In genomic region chrX:2863646-2864045, GRCh38 we compare ENCODE assay signal across 23 cellular contexts. TPM values are rescaled to one million over a fixed set of nuclear protein-coding genes. Genes with fewer than 3 reads are reported as not detected.
DNase-seq lines count a peak whose midpoint lies in the region; ATAC-seq and TF ChIP-seq lines count a peak whose summit lies in the region.
"Had no signal": no experiment of that assay in that cellular context is flagged by ENCODE, and none has a peak within 500 bp of the region (broad histone marks: within the 10 kb centered on the region; RNA-seq: fewer than 3 reads in every experiment).

No MANE protein-coding gene starts in this region.

- DNase-seq in AG10803 (ENCODE audit: low read depth): peak; percentile 31
- peak; percentile 62 for DNase-seq in endodermal cell
- DNase-seq in mesothelial cell of epicardium (ENCODE audit: low spot score in 2 of 2, unreplicated experiment in 2 of 2): no peak
- no peak for DNase-seq in HuH-7.5 (ENCODE audit: low spot score)
- no peak for DNase-seq in osteoblast (ENCODE audit: insufficient read length, low spot score, missing footprints)
- no peak for DNase-seq in activated CD4-positive, alpha-beta T cell treated with anti-CD3 and anti-CD28 coated beads for 36 hours
- no peak for DNase-seq in NCI-H146 (lab: John Stamatoyannopoulos, UW)
- DNase-seq: activated naive CD4-positive, alpha-beta T cell; activated T-cell treated with anti-CD3 and anti-CD28 coated beads for 4 hours; AML-193; DMS79 treated with DMSO at 0.1 percent for 48 hours; hypothalamus; left cardiac atrium; NCI-H1092 treated with DMSO at 0.1 percent for 48 hours; NCI-H2107; NCI-H524 treated with DMSO at 0.1 percent for 48 hours; nucleus accumbens; retina; T-helper 1 cell had no signal

- H3K36me3 Mint-ChIP-seq in endodermal cell (ENCODE audit: low read depth) (peaks cover 76% of the 10 kb centered on the region), mesothelial cell of epicardium (peaks cover 51% of the 10 kb centered on the region)
- H3K36me3 Mint-ChIP-seq in activated CD4-positive, alpha-beta T cell treated with anti-CD3 and anti-CD28 coated beads for 36 hours (ENCODE audit: low read depth): no peaks in the 10 kb centered on the region
- H3K36me3 Mint-ChIP-seq: stimulated activated effector memory CD8-positive, alpha-beta T cell treated with anti-CD3 and anti-CD28 coated beads, Interleukin-12 subunit alpha, Interleukin-12 subunit beta, amount 100 ng/mL, for 72 hours had no signal

- CTCF ChIA-PET in activated CD4-positive, alpha-beta T cell treated with anti-CD3 and anti-CD28 coated beads for 36 hours (lab: Charles Lee): no interaction called here

- no peak for TF ChIP-seq CTCF in AG10803 (conservative IDR thresholded peaks at IDR 0.05; ENCODE audit: low read length)
- TF ChIP-seq CTCF in endodermal cell (conservative IDR thresholded peaks at IDR 0.05): no peak
- no peak for TF ChIP-seq CTCF in mesothelial cell of epicardium (IDR thresholded peaks at IDR 0.05; ENCODE audit: unreplicated experiment)
- TF ChIP-seq CTCF in osteoblast (IDR thresholded peaks at IDR 0.05; ENCODE audit: extremely low read depth, low read depth, low read length): no peak

- H3K9ac ChIP-seq in HUES64 (ENCODE audit: low read depth, low read length) (no peak overlapping the region), endodermal cell (ENCODE audit: extremely low read depth, low read length, poor library complexity, severe bottlenecking) (no peak overlapping the region)

- H3K79me2 ChIP-seq in osteoblast (ENCODE audit: insufficient read depth, low read length): no peaks in the 10 kb centered on the region

- intact Hi-C loops in activated CD4-positive, alpha-beta T cell treated with anti-CD3 and anti-CD28 coated beads for 36 hours (cut with DNase I, micrococcal nuclease): no loop called here

- H3K27me3 ChIP-seq in HUES64 (ENCODE audit: insufficient read depth, low read length): no peaks in the 10 kb centered on the region
- no peaks in the 10 kb centered on the region for H3K27me3 ChIP-seq in endodermal cell (ENCODE audit: control insufficient read depth, insufficient read depth, low read length, poor library complexity, severe bottlenecking)
- H3K27me3 ChIP-seq in osteoblast (ENCODE audit: insufficient read depth, low read length): no peaks in the 10 kb centered on the region
- H3K27me3 ChIP-seq: ascending aorta had no signal

- peaks cover 62% of the 10 kb centered on the region for H3K36me3 ChIP-seq in HUES64 (ENCODE audit: insufficient read depth, low read length)
- peaks cover 56% of the 10 kb centered on the region for H3K36me3 ChIP-seq in endodermal cell (ENCODE audit: control insufficient read depth, insufficient read depth, low read length)
- H3K36me3 ChIP-seq in osteoblast (ENCODE audit: insufficient read depth, low read length): no peaks in the 10 kb centered on the region
- H3K36me3 ChIP-seq: ascending aorta had no signal

- no peaks in the 10 kb centered on the region for H3K27me3 Mint-ChIP-seq in endodermal cell (ENCODE audit: insufficient read depth)
- H3K27me3 Mint-ChIP-seq in mesothelial cell of epicardium (ENCODE audit: low read depth): no peaks in the 10 kb centered on the region
- H3K27me3 Mint-ChIP-seq in activated CD4-positive, alpha-beta T cell treated with anti-CD3 and anti-CD28 coated beads for 36 hours: no peaks in the 10 kb centered on the region

- H3K27ac ChIP-seq in HUES64 (ENCODE audit: low read depth, low read length) (0 out of 2 replicates have a peak overlapping the region, but pooled peaks have one; percentile 18), endodermal cell (ENCODE audit: low read depth, low read length) (no peak overlapping the region), osteoblast (ENCODE audit: low read depth, low read length) (no peak overlapping the region)
- H3K27ac ChIP-seq: ascending aorta had no signal

- H4K20me1 ChIP-seq in osteoblast (ENCODE audit: insufficient read depth, low read length): no peaks in the 10 kb centered on the region

- H3K4me3 ChIP-seq in AG10803 (ENCODE audit: low read length): no peak overlapping the region
- H3K4me3 ChIP-seq in HUES64 (ENCODE audit: low read length): no peak overlapping the region
- H3K4me3 ChIP-seq in endodermal cell (ENCODE audit: low read length): no peak overlapping the region
- no peak overlapping the region for H3K4me3 ChIP-seq in osteoblast (ENCODE audit: insufficient read depth, low read length)
- H3K4me3 ChIP-seq: ascending aorta had no signal

- no peak for ATAC-seq in activated CD4-positive, alpha-beta T cell treated with anti-CD3 and anti-CD28 coated beads for 36 hours
- ATAC-seq: left cardiac atrium; Right ventricle myocardium inferior; stimulated activated effector memory CD8-positive, alpha-beta T cell treated with anti-CD3 and anti-CD28 coated beads, Interleukin-12 subunit alpha, Interleukin-12 subunit beta, amount 100 ng/mL, for 72 hours had no signal

- WGBS in HUES64: 70% methylated on average over 6 of the region's 6 CpGs
- WGBS in endodermal cell (ENCODE audit: insufficient coverage in 1 of 2, insufficient read length in 1 of 2), 2 experiments: 43 to 88% methylated on average over 5 to 6 of the region's 6 CpGs

- H3K4me1 ChIP-seq in HUES64 (ENCODE audit: insufficient read depth, low read length) (no peaks in the 10 kb centered on the region), endodermal cell (ENCODE audit: control insufficient read depth, insufficient read depth, low read length) (no peaks in the 10 kb centered on the region), osteoblast (ENCODE audit: insufficient read depth, low read length) (no peaks in the 10 kb centered on the region)
- H3K4me1 ChIP-seq: ascending aorta had no signal

- H3K9me3 Mint-ChIP-seq in endodermal cell: no peaks in the 10 kb centered on the region
- H3K9me3 Mint-ChIP-seq in mesothelial cell of epicardium: peaks cover under 1% of the 10 kb centered on the region
- no peaks in the 10 kb centered on the region for H3K9me3 Mint-ChIP-seq in activated CD4-positive, alpha-beta T cell treated with anti-CD3 and anti-CD28 coated beads for 36 hours (ENCODE audit: low read depth)
- H3K9me3 Mint-ChIP-seq: stimulated activated effector memory CD8-positive, alpha-beta T cell treated with anti-CD3 and anti-CD28 coated beads, Interleukin-12 subunit alpha, Interleukin-12 subunit beta, amount 100 ng/mL, for 72 hours had no signal

- H3K4me1 Mint-ChIP-seq in endodermal cell (peaks cover 3% of the 10 kb centered on the region), mesothelial cell of epicardium (peaks cover 21% of the 10 kb centered on the region)
- no peaks in the 10 kb centered on the region for H3K4me1 Mint-ChIP-seq in activated CD4-positive, alpha-beta T cell treated with anti-CD3 and anti-CD28 coated beads for 36 hours
- H3K4me1 Mint-ChIP-seq: stimulated activated effector memory CD8-positive, alpha-beta T cell treated with anti-CD3 and anti-CD28 coated beads, Interleukin-12 subunit alpha, Interleukin-12 subunit beta, amount 100 ng/mL, for 72 hours had no signal

- H3K4me3 Mint-ChIP-seq in endodermal cell (no peak overlapping the region), mesothelial cell of epicardium (no peak overlapping the region)
- H3K4me3 Mint-ChIP-seq in activated CD4-positive, alpha-beta T cell treated with anti-CD3 and anti-CD28 coated beads for 36 hours: no peak overlapping the region
- H3K4me3 Mint-ChIP-seq: stimulated activated effector memory CD8-positive, alpha-beta T cell treated with anti-CD3 and anti-CD28 coated beads, Interleukin-12 subunit alpha, Interleukin-12 subunit beta, amount 100 ng/mL, for 72 hours had no signal

- H3K27ac Mint-ChIP-seq in endodermal cell (peak overlapping the region; percentile 74), mesothelial cell of epicardium (peak overlapping the region; percentile 90)
- no peak overlapping the region for H3K27ac Mint-ChIP-seq in activated CD4-positive, alpha-beta T cell treated with anti-CD3 and anti-CD28 coated beads for 36 hours
- H3K27ac Mint-ChIP-seq: stimulated activated effector memory CD8-positive, alpha-beta T cell treated with anti-CD3 and anti-CD28 coated beads, Interleukin-12 subunit alpha, Interleukin-12 subunit beta, amount 100 ng/mL, for 72 hours had no signal

- H3K9me3 ChIP-seq in HUES64 (ENCODE audit: insufficient read depth, low read depth, low read length) (no peaks in the 10 kb centered on the region), endodermal cell (ENCODE audit: control insufficient read depth, low read length) (no peaks in the 10 kb centered on the region), osteoblast (ENCODE audit: low read depth, low read length) (no peaks in the 10 kb centered on the region)
- H3K9me3 ChIP-seq: ascending aorta had no signal

- POLR2A ChIA-PET in activated CD4-positive, alpha-beta T cell treated with anti-CD3 and anti-CD28 coated beads for 36 hours (lab: Charles Lee): no interaction called here

- H2AFZ ChIP-seq in osteoblast (ENCODE audit: low read length): no peak overlapping the region

- no peak overlapping the region for H3K4me2 ChIP-seq in osteoblast (ENCODE audit: insufficient read depth, low read length)

RNA-seq across cellular contexts. Expression of gene GYG2, which starts 34.9 kb away (rescaled TPM):
- 42.5 TPM for polyA plus RNA-seq in HUES64 (2013, experiment 1 of 2)
- 35.1 TPM for polyA plus RNA-seq in HUES64 (2013, experiment 2 of 2)
- total RNA-seq in endodermal cell (100 to 1,000 TPM in 1 of 2 donors, 10 to 100 TPM in 1; 52.6 to 108 TPM), mesothelial cell of epicardium (60.8 to 68.1 TPM (median 62.8 TPM) in 3 replicates), osteoblast (5.6 and 6.2 TPM in 2 replicates)
- 32.2 TPM for polyA plus RNA-seq in endodermal cell (2013, experiment 1 of 2)
- polyA plus RNA-seq in endodermal cell (2013, experiment 2 of 2): 35.8 TPM
- total RNA-seq in activated CD4-positive, alpha-beta T cell treated with anti-CD3 and anti-CD28 coated beads for 36 hours: not detected

Comparison
In these comparisons a context has a peak if more than half of its experiments do, and no peak if none do; other contexts are left out.
1. DNase-seq: peak in AG10803 (single experiment) and endodermal cell (single experiment); none in mesothelial cell of epicardium (0 of 2), HuH-7.5 (single experiment), osteoblast (single experiment), activated CD4-positive, alpha-beta T cell treated with anti-CD3 and anti-CD28 coated beads for 36 hours (single experiment) and NCI-H146 (single experiment).